Comparison of ENCODE assay signal across 2 cellular contexts in genomic region chr1:23546897-23547596, GRCh38.
TF ChIP-seq lines count a peak whose summit lies in the region.

No MANE protein-coding gene starts in this region.

TF ChIP-seq in HEK293, 187 proteins besides CTCF, POLR2A, EP300 and RAD21:
- peak; percentile 54; the same call in 1 of the 2 replicates for TF ChIP-seq SCRT2 (tag by site-specific recombination; IDR thresholded peaks at IDR 0.05)
- TF ChIP-seq ZNF223 (tag by site-specific recombination; IDR thresholded peaks at IDR 0.05), result no peak

TF ChIP-seq in K562, 482 proteins besides CTCF, POLR2A, EP300 and RAD21:
- TF ChIP-seq SAP30 (IDR thresholded peaks at IDR 0.05; ENCODE audit: borderline replicate concordance, insufficient read depth, low read depth, low read length, poor library complexity, severe bottlenecking) (no peak), CHCHD3 (CRISPR knock-in tag; IDR thresholded peaks at IDR 0.05) (no peak), E2F6 (IDR thresholded peaks at IDR 0.05; ENCODE audit: borderline replicate concordance in 1 of 2, extremely low read depth in 1 of 2, insufficient read depth in 1 of 2, insufficient read length in 1 of 2, low read depth in 1 of 2, low read length in 1 of 2, poor library complexity in 1 of 2, severe bottlenecking in 1 of 2) (no peak), HDAC2 (IDR thresholded peaks at IDR 0.05) (peak; percentile 67; the same call in 1 of the 2 replicates), KDM1A (IDR thresholded peaks at IDR 0.05) (peak; percentile 62 to 78; a peak in 3 of 4 replicates), CBFA2T3 (IDR thresholded peaks at IDR 0.05) (no peak), DPF2 (IDR thresholded peaks at IDR 0.05) (no peak), NONO (IDR thresholded peaks at IDR 0.05; ENCODE audit: low read depth in 2 of 2, low read length in 1 of 2) (no peak), BRD9 (IDR thresholded peaks at IDR 0.05; ENCODE audit: low read depth, partially characterized antibody) (no peak), ZFP91 (CRISPR knock-in tag; IDR thresholded peaks at IDR 0.05) (no peak), BMI1 (IDR thresholded peaks at IDR 0.05; ENCODE audit: low read length) (no peak), PKNOX1 (IDR thresholded peaks at IDR 0.05) (no peak), MYC (IDR thresholded peaks at IDR 0.05; ENCODE audit: low read depth, low read length) (no peak), MYC (CRISPR knock-in tag; IDR thresholded peaks at IDR 0.05; ENCODE audit: borderline replicate concordance, low read depth) (no peak), PHF20 (IDR thresholded peaks at IDR 0.05; ENCODE audit: partially characterized antibody) (no peak), SP1 (CRISPR knock-in tag; IDR thresholded peaks at IDR 0.05) (peak; percentile 21; the same call in 1 of the 2 replicates), ZNF165 (CRISPR knock-in tag; IDR thresholded peaks at IDR 0.05; ENCODE audit: borderline replicate concordance) (no peak), HEY1 (CRISPR knock-in tag; IDR thresholded peaks at IDR 0.05; ENCODE audit: borderline replicate concordance) (no peak), ZNF280A (IDR thresholded peaks at IDR 0.05; ENCODE audit: low read depth, partially characterized antibody) (no peak), RNF219 (CRISPR knock-in tag; IDR thresholded peaks at IDR 0.05) (no peak), ZFP30 (CRISPR knock-in tag; IDR thresholded peaks at IDR 0.05; ENCODE audit: borderline replicate concordance) (no peak), ZNF175 (CRISPR knock-in tag; IDR thresholded peaks at IDR 0.05; ENCODE audit: low read depth) (no peak), E2F4 (CRISPR knock-in tag; IDR thresholded peaks at IDR 0.05; ENCODE audit: low read depth) (no peak), MBD2 (IDR thresholded peaks at IDR 0.05; ENCODE audit: borderline replicate concordance, low read depth) (no peak), RBM25 (IDR thresholded peaks at IDR 0.05; ENCODE audit: low read depth, low read length, severe bottlenecking) (peak; percentile 95), MAX (CRISPR knock-in tag; IDR thresholded peaks at IDR 0.05) (no peak), RBM39 (optimal IDR thresholded peaks at IDR 0.05; ENCODE audit: low read depth, low read length) (no peak), SNAPC5 (CRISPR knock-in tag; IDR thresholded peaks at IDR 0.05) (no peak), RBFOX2 (IDR thresholded peaks at IDR 0.05; ENCODE audit: low read depth, low read length) (no peak), UBTF (IDR thresholded peaks at IDR 0.05; ENCODE audit: borderline replicate concordance in 1 of 2, low read depth in 2 of 2, low read length in 2 of 2) (no peak), ZNF217 (CRISPR knock-in tag; IDR thresholded peaks at IDR 0.05) (no peak), BCOR (IDR thresholded peaks at IDR 0.05) (peak; percentile 95), SMARCA5 (IDR thresholded peaks at IDR 0.05) (peak; percentile 71; the same call in 1 of the 2 replicates)
